Comparison of ENCODE assay signal across 12 cellular contexts in genomic region chr2:48227617-48228344, GRCh38.
A peak's percentile ranks its signal among the peaks of the same experiment; 100 is the strongest.
DNase-seq lines count a peak whose midpoint lies in the region; ATAC-seq, FAIRE-seq and TF ChIP-seq lines count a peak whose summit lies in the region.
"Had no signal": no experiment of that assay in that cellular context is flagged by ENCODE, and none has a peak within 500 bp of the region (broad histone marks: within the 10 kb centered on the region; RNA-seq: fewer than 3 reads in every experiment).

No MANE protein-coding gene starts in this region.

- no peaks in the 10 kb centered on the region for H3K9me3 Mint-ChIP-seq in neural progenitor cell

- ATAC-seq in GM18907 (IDR thresholded peaks at IDR 0.05; ENCODE audit: unreplicated experiment), result peak; percentile 85
- peak; percentile 81 for ATAC-seq in HG02840 (IDR thresholded peaks at IDR 0.05; ENCODE audit: low FRiP score, unreplicated experiment)

- no peaks in the 10 kb centered on the region for H3K36me3 Mint-ChIP-seq in neural progenitor cell

- no peak overlapping the region for H3K9ac ChIP-seq in neural progenitor cell

- TF ChIP-seq CTCF in neutrophil (IDR thresholded peaks at IDR 0.05) (no peak), neural progenitor cell (IDR thresholded peaks at IDR 0.05) (no peak)

- peaks cover 5% of the 10 kb centered on the region for H3K27me3 Mint-ChIP-seq in neural progenitor cell (ENCODE audit: insufficient read depth, low read depth)

- H3K27ac Mint-ChIP-seq in neural progenitor cell, result no peak overlapping the region

- H3K9me3 ChIP-seq in neutrophil (no peaks in the 10 kb centered on the region), neural progenitor cell (ENCODE audit: low read depth) (no peaks in the 10 kb centered on the region)
- H3K9me3 ChIP-seq: uterus had no signal

- H3K36me3 ChIP-seq in neutrophil (no peaks in the 10 kb centered on the region), neural progenitor cell (no peaks in the 10 kb centered on the region)
- H3K36me3 ChIP-seq: brain microvascular endothelial cell, uterus had no signal

- no peak overlapping the region for H3K4me3 Mint-ChIP-seq in neural progenitor cell

- no peaks in the 10 kb centered on the region for H3F3A ChIP-seq in neural progenitor cell (ENCODE audit: low read depth)

- H3K4me3 ChIP-seq in neutrophil (ENCODE audit: low read depth in 1 of 2, low read length in 1 of 2) (no peak overlapping the region), neural progenitor cell (no peak overlapping the region)
- H3K4me3 ChIP-seq: uterus had no signal

- H3K79me2 ChIP-seq in neural progenitor cell (ENCODE audit: low read depth), result no peaks in the 10 kb centered on the region

- no peaks in the 10 kb centered on the region for H3K27me3 ChIP-seq in neutrophil
- no peaks in the 10 kb centered on the region for H3K27me3 ChIP-seq in neural progenitor cell
- H3K27me3 ChIP-seq: brain microvascular endothelial cell, uterus had no signal

- no peak for FAIRE-seq in RCC 7860 (lab: Jason Lieb, UNC)

- no peaks in the 10 kb centered on the region for H3K4me1 Mint-ChIP-seq in neural progenitor cell

- DNase-seq in MV-4-11 (lab: John Stamatoyannopoulos, UW), result peak; percentile 99
- no peak for DNase-seq in RCC 7860 (ENCODE audit: low spot score)
- DNase-seq in neural progenitor cell (ENCODE audit: low spot score), result no peak
- DNase-seq in NCI-H2029 treated with DMSO at 0.1 percent for 48 hours (lab: John Stamatoyannopoulos, UW), result no peak
- no peak for DNase-seq in activated CD4-positive, CD25-positive, alpha-beta regulatory T cell treated with anti-CD3 and anti-CD28 coated beads, Interleukin-2, amount 50 U/mL, for 72 hours
- DNase-seq: activated CD4-positive, CD25-positive, alpha-beta regulatory T cell; brain microvascular endothelial cell; NCI-H187 treated with DMSO at 0.1 percent for 48 hours; uterus had no signal

- H4K20me1 ChIP-seq in neural progenitor cell (ENCODE audit: low read depth), result no peaks in the 10 kb centered on the region

- no peak overlapping the region for H3K4me2 ChIP-seq in neural progenitor cell

- H3K4me1 ChIP-seq in neutrophil (ENCODE audit: control insufficient read depth in 1 of 2, insufficient read depth in 1 of 2, low read depth in 1 of 2, low read length in 1 of 2) (peaks cover 37 to 42% of the 10 kb centered on the region in 2 experiments), neural progenitor cell (no peaks in the 10 kb centered on the region)
- H3K4me1 ChIP-seq: uterus had no signal

- H3K27ac ChIP-seq in neutrophil, result peak overlapping the region; percentile 74
- no peak overlapping the region for H3K27ac ChIP-seq in neural progenitor cell
- H3K27ac ChIP-seq: brain microvascular endothelial cell, uterus had no signal

- H2AFZ ChIP-seq in neural progenitor cell (replicated peaks), result no peak overlapping the region
